In the genomic region with DNA sequence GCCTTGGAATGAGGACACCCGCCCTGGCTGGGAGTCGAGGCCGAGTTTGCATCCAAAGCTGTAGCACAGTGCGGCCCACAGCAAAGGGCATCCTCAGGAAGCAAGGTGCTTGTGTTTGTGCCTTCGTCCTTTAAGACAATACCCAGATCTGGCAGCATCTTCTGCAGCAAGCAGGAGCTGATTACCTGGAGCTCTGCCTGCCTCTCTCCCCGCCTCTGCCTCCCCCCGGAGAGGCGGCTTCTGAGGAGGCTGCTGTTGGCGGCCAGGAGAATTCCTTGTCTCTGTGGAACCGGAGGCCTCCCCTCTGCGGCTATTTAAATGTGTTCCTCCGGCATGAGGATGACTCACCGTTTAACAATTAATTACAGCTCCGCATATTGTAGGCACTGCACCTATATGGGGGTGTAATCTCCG, we compare ENCODE assay signal across 11 cellular contexts.
DNase-seq lines count a peak whose midpoint lies in the region; ATAC-seq, FAIRE-seq and TF ChIP-seq lines count a peak whose summit lies in the region.
"Had no signal": no experiment of that assay in that cellular context is flagged by ENCODE, and none has a peak within 500 bp of the region (broad histone marks: within the 10 kb centered on the region; RNA-seq: fewer than 3 reads in every experiment).

No MANE protein-coding gene starts in this region.

- H3K27me3 ChIP-seq in neural progenitor cell: no peaks in the 10 kb centered on the region

- H3K27ac ChIP-seq in neural progenitor cell (no peak overlapping the region), kidney (ENCODE audit: low read depth in 2 of 2, low read length in 2 of 2) (no peak overlapping the region)

- no peaks in the 10 kb centered on the region for H3K79me2 ChIP-seq in neural progenitor cell (ENCODE audit: low read depth)

- peaks cover 6% of the 10 kb centered on the region for H3K27me3 Mint-ChIP-seq in neural progenitor cell (ENCODE audit: insufficient read depth, low read depth)

- H3K4me1 ChIP-seq in neural progenitor cell: peaks cover 16% of the 10 kb centered on the region
- H3K4me1 ChIP-seq in kidney (ENCODE audit: control insufficient read depth in 1 of 2, insufficient read depth in 1 of 2, low read depth in 1 of 2, low read length in 2 of 2): peaks cover 0 to 2% of the 10 kb centered on the region in 2 donors

- intact Hi-C loops in kidney (cut with DNase I): no loop called here

- DNase-seq in ELF-1 (ENCODE audit: low read depth, low spot score) (peak; percentile 80), RPMI7951 (ENCODE audit: low read depth) (peak; percentile 83), fibroblast of villous mesenchyme (ENCODE audit: low read depth) (peak; percentile 53), neural progenitor cell (ENCODE audit: low spot score) (peak; percentile 61), kidney (no peak), NCI-H1930 (lab: John Stamatoyannopoulos, UW) (no peak), NCI-H2107 (lab: John Stamatoyannopoulos, UW) (no peak)
- no peak for DNase-seq in activated naive CD4-positive, alpha-beta T cell treated with anti-CD3 and anti-CD28 coated beads, Interleukin-2, amount 50 U/mL, for 72 hours (ENCODE audit: low spot score in 2 of 2)
- DNase-seq: DMS53 had no signal

- H3K9ac ChIP-seq in neural progenitor cell: no peak overlapping the region
- H3K9ac ChIP-seq in kidney (ENCODE audit: low read length in 2 of 2): no peak overlapping the region

- H2AFZ ChIP-seq in neural progenitor cell (replicated peaks): peak overlapping the region; percentile 18

- H3K9me3 ChIP-seq in neural progenitor cell (ENCODE audit: low read depth) (no peaks in the 10 kb centered on the region), kidney (ENCODE audit: control insufficient read depth in 1 of 2, low read length in 2 of 2) (no peaks in the 10 kb centered on the region)

- FAIRE-seq in kidney (lab: Jason Lieb, UNC): no peak
- FAIRE-seq: endothelial cell of umbilical vein had no signal

- peak overlapping the region; percentile 73 for H3K4me3 Mint-ChIP-seq in neural progenitor cell
- H3K4me3 Mint-ChIP-seq: IgD-negative memory B cell had no signal

- no peaks in the 10 kb centered on the region for H3K36me3 ChIP-seq in neural progenitor cell
- no peaks in the 10 kb centered on the region for H3K36me3 ChIP-seq in kidney (ENCODE audit: control insufficient read depth in 1 of 2, insufficient read depth in 2 of 2, low read length in 2 of 2)

- no peak for ATAC-seq in activated naive CD4-positive, alpha-beta T cell treated with anti-CD3 and anti-CD28 coated beads, Interleukin-2, amount 50 U/mL, for 72 hours

- no peak for TF ChIP-seq CTCF in fibroblast of villous mesenchyme (IDR thresholded peaks at IDR 0.05; ENCODE audit: insufficient read depth, low read depth, low read length)
- TF ChIP-seq CTCF in neural progenitor cell (IDR thresholded peaks at IDR 0.05): no peak
- TF ChIP-seq CTCF in kidney (IDR thresholded peaks at IDR 0.05; ENCODE audit: borderline replicate concordance, extremely low read depth, insufficient read depth): no peak

- no peaks in the 10 kb centered on the region for H3K9me3 Mint-ChIP-seq in neural progenitor cell
- no peaks in the 10 kb centered on the region for H3K9me3 Mint-ChIP-seq in activated naive CD4-positive, alpha-beta T cell treated with anti-CD3 and anti-CD28 coated beads, Interleukin-2, amount 50 U/mL, for 72 hours
- H3K9me3 Mint-ChIP-seq: IgD-negative memory B cell had no signal

- H3K4me2 ChIP-seq in neural progenitor cell: peak overlapping the region; percentile 46

- H3F3A ChIP-seq in neural progenitor cell (ENCODE audit: low read depth): no peaks in the 10 kb centered on the region

- H4K20me1 ChIP-seq in neural progenitor cell (ENCODE audit: low read depth): no peaks in the 10 kb centered on the region

- H3K4me1 Mint-ChIP-seq in neural progenitor cell: peaks cover 42% of the 10 kb centered on the region
- H3K4me1 Mint-ChIP-seq: IgD-negative memory B cell had no signal

- no peaks in the 10 kb centered on the region for H3K36me3 Mint-ChIP-seq in neural progenitor cell
- no peaks in the 10 kb centered on the region for H3K36me3 Mint-ChIP-seq in activated naive CD4-positive, alpha-beta T cell treated with anti-CD3 and anti-CD28 coated beads, Interleukin-2, amount 50 U/mL, for 72 hours
- H3K36me3 Mint-ChIP-seq: IgD-negative memory B cell had no signal

- no peak overlapping the region for H3K4me3 ChIP-seq in fibroblast of villous mesenchyme (ENCODE audit: low read depth, low read length)
- H3K4me3 ChIP-seq in neural progenitor cell: no peak overlapping the region
- H3K4me3 ChIP-seq in kidney (ENCODE audit: low read length in 2 of 2): no peak overlapping the region

- H3K27ac Mint-ChIP-seq in neural progenitor cell: peak overlapping the region; percentile 74
- H3K27ac Mint-ChIP-seq in activated naive CD4-positive, alpha-beta T cell treated with anti-CD3 and anti-CD28 coated beads, Interleukin-2, amount 50 U/mL, for 72 hours: no peak overlapping the region
- H3K27ac Mint-ChIP-seq: IgD-negative memory B cell had no signal

Comparison
In these comparisons a context has a peak if more than half of its experiments do, and no peak if none do; other contexts are left out.
1. DNase-seq: peak in ELF-1 (single experiment), RPMI7951 (single experiment), fibroblast of villous mesenchyme (single experiment) and neural progenitor cell (single experiment); none in kidney (single experiment), NCI-H1930 (0 of 2), activated naive CD4-positive, alpha-beta T cell treated with anti-CD3 and anti-CD28 coated beads, Interleukin-2, amount 50 U/mL, for 72 hours (0 of 2) and NCI-H2107 (single experiment).